8 cellular contexts compared by ENCODE assay signal in genomic region chr2:203327918-203328734, GRCh38. TPM values are rescaled to one million over a fixed set of nuclear protein-coding genes. Genes with fewer than 3 reads are reported as not detected.
DNase-seq lines count a peak whose midpoint lies in the region; ATAC-seq and TF ChIP-seq lines count a peak whose summit lies in the region.

Gene ABI2, plus strand, starts transcription at chr2:203328394. Its CDS starts 121 bp downstream, at chr2:203328515.

- peak within 1 kb of the TSS; percentile 84 for H3K27ac Mint-ChIP-seq in activated T-helper 17 cell treated with anti-CD3 and anti-CD28 coated beads, Interleukin-2, amount 50 U/mL, for 72 hours
- H3K27ac Mint-ChIP-seq in naive thymus-derived CD4-positive, alpha-beta T cell = peak within 1 kb of the TSS; percentile 72 to 96 (median 90)
- H3K27ac Mint-ChIP-seq in stimulated activated memory B cell treated with anti-CD40 and anti-IgM and Interleukin-4, amounts not matched to agents 10 μg/mL and 1 μg/mL and 100 μg/mL, for 72 hours = peak within 1 kb of the TSS; percentile 62

- peak within 1 kb of the TSS; percentile 93 for H3K14ac ChIP-seq in IMR-90 (replicated peaks; ENCODE audit: low read depth, low read length)

- H2BK5ac ChIP-seq in IMR-90 (ENCODE audit: low read depth, low read length, poor library complexity, severe bottlenecking) = peak within 1 kb of the TSS; percentile 84

- peak within 1 kb of the TSS; percentile 89 for H2AFZ ChIP-seq in IMR-90 (replicated peaks; ENCODE audit: low read length, poor library complexity)

- H3K27me3 Mint-ChIP-seq in activated T-helper 17 cell treated with anti-CD3 and anti-CD28 coated beads, Interleukin-2, amount 50 U/mL, for 72 hours = no peaks in the 10 kb centered on the region
- H3K27me3 Mint-ChIP-seq in naive thymus-derived CD4-positive, alpha-beta T cell = no peaks in the 10 kb centered on the region
- H3K27me3 Mint-ChIP-seq in stimulated activated memory B cell treated with anti-CD40 and anti-IgM and Interleukin-4, amounts not matched to agents 10 μg/mL and 1 μg/mL and 100 μg/mL, for 72 hours = no peaks in the 10 kb centered on the region

- 0 out of 2 replicates have a peak within 1 kb of the TSS, but pooled peaks have one; percentile 15 for H2BK20ac ChIP-seq in IMR-90 (ENCODE audit: low read depth, low read length)

- 0 out of 2 replicates have a peak within 1 kb of the TSS, but pooled peaks have one; percentile 33 for H2AK5ac ChIP-seq in IMR-90 (ENCODE audit: low read depth, low read length)

- peak within 1 kb of the TSS; percentile 85 for H3K4ac ChIP-seq in IMR-90 (ENCODE audit: low read depth, low read length)

- H4K20me1 ChIP-seq in IMR-90 (ENCODE audit: insufficient read depth, low read length) = peaks cover 12% of the 10 kb centered on the region; the same call in 1 of the 2 replicates

- no peaks in the 10 kb centered on the region for H3K9me3 Mint-ChIP-seq in activated T-helper 17 cell treated with anti-CD3 and anti-CD28 coated beads, Interleukin-2, amount 50 U/mL, for 72 hours
- H3K9me3 Mint-ChIP-seq in naive thymus-derived CD4-positive, alpha-beta T cell = no peaks in the 10 kb centered on the region
- H3K9me3 Mint-ChIP-seq in stimulated activated memory B cell treated with anti-CD40 and anti-IgM and Interleukin-4, amounts not matched to agents 10 μg/mL and 1 μg/mL and 100 μg/mL, for 72 hours = no peaks in the 10 kb centered on the region

- H3K9me3 ChIP-seq in IMR-90 (ENCODE audit: control insufficient read depth, insufficient read depth, low read length) = no peaks in the 10 kb centered on the region
- no peaks in the 10 kb centered on the region for H3K9me3 ChIP-seq in naive thymus-derived CD4-positive, alpha-beta T cell (ENCODE audit: control insufficient read depth in 2 of 3, low read length in 3 of 3)

- TF ChIP-seq RAD21 in IMR-90 (IDR thresholded peaks at IDR 0.05; ENCODE audit: low read length) = no peak

- H4K8ac ChIP-seq in IMR-90 (ENCODE audit: low read depth in 2 of 2, low read length in 2 of 2) = peak within 1 kb of the TSS; percentile 80 to 88

- CTCF ChIA-PET in IMR-90 (lab: Yijun Ruan, JAX) = no interaction called here
- CTCF ChIA-PET in naive thymus-derived CD4-positive, alpha-beta T cell (lab: Charles Lee) = no interaction called here

- H3K9me1 ChIP-seq in IMR-90 (ENCODE audit: insufficient read depth, low read length) = no peaks in the 10 kb centered on the region

- H3K36me3 Mint-ChIP-seq in activated T-helper 17 cell treated with anti-CD3 and anti-CD28 coated beads, Interleukin-2, amount 50 U/mL, for 72 hours (ENCODE audit: low read depth) = peaks cover 6% of the 10 kb centered on the region
- H3K36me3 Mint-ChIP-seq in naive thymus-derived CD4-positive, alpha-beta T cell = peaks cover 0 to under 1% (median 0%) of the 10 kb centered on the region in 5 donors
- H3K36me3 Mint-ChIP-seq in stimulated activated memory B cell treated with anti-CD40 and anti-IgM and Interleukin-4, amounts not matched to agents 10 μg/mL and 1 μg/mL and 100 μg/mL, for 72 hours = no peaks in the 10 kb centered on the region

- 4% methylated on average over 8 of the region's 97 CpGs; no CpG with 5 or more reads in 1 of the 2 experiments for WGBS in IMR-90 (ENCODE audit: extremely low coverage in 2 of 2, insufficient read length in 1 of 2), 2 experiments

- peak within 1 kb of the TSS; percentile 98 for H3K23ac ChIP-seq in IMR-90 (ENCODE audit: low read depth, low read length)

- H2BK15ac ChIP-seq in IMR-90 (ENCODE audit: low read depth, low read length) = peak within 1 kb of the TSS; percentile 72; the same call in 2 of the 3 replicates

- peak within 1 kb of the TSS; percentile 48 for H3K18ac ChIP-seq in IMR-90 (ENCODE audit: low read depth, low read length)

- H3K79me1 ChIP-seq in IMR-90 (ENCODE audit: low read depth in 1 of 2, low read length in 2 of 2) = peaks cover 3 to 26% of the 10 kb centered on the region in 2 experiments; a peak in 3 of 4 replicates

- peak within 1 kb of the TSS; percentile 82 for H3K4me3 Mint-ChIP-seq in activated T-helper 17 cell treated with anti-CD3 and anti-CD28 coated beads, Interleukin-2, amount 50 U/mL, for 72 hours
- H3K4me3 Mint-ChIP-seq in naive thymus-derived CD4-positive, alpha-beta T cell = peak within 1 kb of the TSS; percentile 85 to 97 (median 93)
- H3K4me3 Mint-ChIP-seq in stimulated activated memory B cell treated with anti-CD40 and anti-IgM and Interleukin-4, amounts not matched to agents 10 μg/mL and 1 μg/mL and 100 μg/mL, for 72 hours = peak within 1 kb of the TSS; percentile 90

- BruUV-seq in IMR-90 (replicated peaks; lab: Mats Ljungman, UMichigan) = no TSS peak

- H3K9ac ChIP-seq in IMR-90 (ENCODE audit: low read depth, low read length) = peak within 1 kb of the TSS; percentile 83

- H2BK120ac ChIP-seq in IMR-90 (ENCODE audit: low read depth, low read length) = peak within 1 kb of the TSS; percentile 68

- H3K4me3 ChIP-seq in IMR-90 (ENCODE audit: insufficient read depth, low read depth, low read length) = peak within 1 kb of the TSS; percentile 92
- peak within 1 kb of the TSS; percentile 77 for H3K4me3 ChIP-seq in fibroblast of mammary gland (ENCODE audit: control insufficient read depth, low read depth, low read length)
- H3K4me3 ChIP-seq in naive thymus-derived CD4-positive, alpha-beta T cell (ENCODE audit: low read length) = peak within 1 kb of the TSS; percentile 84

- peak; percentile 17; the same call in 1 of the 2 replicates for TF ChIP-seq POLR2A in IMR-90 (IDR thresholded peaks at IDR 0.05; ENCODE audit: low read depth, low read length)

- POLR2A ChIA-PET in IMR-90 (lab: Charles Lee; ENCODE audit: unreplicated experiment) = no interaction called here
- POLR2A ChIA-PET in naive thymus-derived CD4-positive, alpha-beta T cell (lab: Charles Lee) = interaction anchor here (0.9 kb wide), 1 partner anchor 105 kb away, joined by 3 read pairs; no protein-coding TSS in a partner anchor

- peak within 1 kb of the TSS; percentile 63 for H4K5ac ChIP-seq in IMR-90 (ENCODE audit: low read depth, low read length)

- TF ChIP-seq CTCF in IMR-90 (conservative IDR thresholded peaks at IDR 0.05; ENCODE audit: low read depth, low read length) = no peak
- TF ChIP-seq CTCF in fibroblast of mammary gland (conservative IDR thresholded peaks at IDR 0.05; ENCODE audit: control insufficient read depth, insufficient read depth, low read depth, low read length) = no peak

- peaks cover 17% of the 10 kb centered on the region for H3K4me1 Mint-ChIP-seq in activated T-helper 17 cell treated with anti-CD3 and anti-CD28 coated beads, Interleukin-2, amount 50 U/mL, for 72 hours
- H3K4me1 Mint-ChIP-seq in naive thymus-derived CD4-positive, alpha-beta T cell = peaks cover 21 to 40% (median 33%) of the 10 kb centered on the region in 7 donors
- peaks cover 32% of the 10 kb centered on the region for H3K4me1 Mint-ChIP-seq in stimulated activated memory B cell treated with anti-CD40 and anti-IgM and Interleukin-4, amounts not matched to agents 10 μg/mL and 1 μg/mL and 100 μg/mL, for 72 hours

- peak; percentile 97 for DNase-seq in D341Med (ENCODE audit: low spot score)
- peak; percentile 69 for DNase-seq in IMR-90
- DNase-seq in RKO (ENCODE audit: low spot score) = peak; percentile 86
- DNase-seq in fibroblast of mammary gland (ENCODE audit: low read depth) = peak; percentile 60
- DNase-seq in naive thymus-derived CD4-positive, alpha-beta T cell = peak; percentile 27 to 81 (median 51)

- H3K27me3 ChIP-seq in IMR-90 (ENCODE audit: control insufficient read depth, insufficient read depth, low read length) = no peaks in the 10 kb centered on the region
- no peaks in the 10 kb centered on the region for H3K27me3 ChIP-seq in naive thymus-derived CD4-positive, alpha-beta T cell (ENCODE audit: control insufficient read depth in 2 of 2, insufficient read depth in 2 of 2, low read length in 2 of 2)

- H3K4me2 ChIP-seq in IMR-90 (ENCODE audit: low read depth, low read length) = peak within 1 kb of the TSS; percentile 90

- in situ Hi-C loops in IMR-90 (cut with MboI; ENCODE audit: low sequenced_read_pairs) = no loop called here

- ATAC-seq in GM21515 (IDR thresholded peaks at IDR 0.05; ENCODE audit: unreplicated experiment) = peak; percentile 56
- ATAC-seq in IMR-90 (ENCODE audit: low read depth) = peak; percentile 89
- ATAC-seq in activated T-helper 17 cell treated with anti-CD3 and anti-CD28 coated beads, Interleukin-2, amount 50 U/mL, for 72 hours (replicated peaks) = peak; percentile 73
- peak; percentile 71 for ATAC-seq in naive thymus-derived CD4-positive, alpha-beta T cell
- peak; percentile 81 for ATAC-seq in stimulated activated memory B cell treated with anti-CD40 and anti-IgM and Interleukin-4, amounts not matched to agents 10 μg/mL and 1 μg/mL and 100 μg/mL, for 72 hours

- no peaks in the 10 kb centered on the region for H3K36me3 ChIP-seq in IMR-90 (ENCODE audit: control insufficient read depth, insufficient read depth, low read length)
- H3K36me3 ChIP-seq in naive thymus-derived CD4-positive, alpha-beta T cell (ENCODE audit: control insufficient read depth in 2 of 3, insufficient read depth in 3 of 3, low read length in 3 of 3) = peaks cover 0 to 3% (median 0%) of the 10 kb centered on the region in 3 experiments

- H3K27ac ChIP-seq in IMR-90 (ENCODE audit: insufficient read depth, low read length) = peak within 1 kb of the TSS; percentile 97
- peak within 1 kb of the TSS; percentile 72 for H3K27ac ChIP-seq in naive thymus-derived CD4-positive, alpha-beta T cell (ENCODE audit: low read depth, low read length)

- dilution Hi-C loops in IMR-90 (cut with HindIII; ENCODE audit: low sequenced_read_pairs, unreplicated experiment) = no loop called here

- H2AK9ac ChIP-seq in IMR-90 (replicated peaks; ENCODE audit: low read depth, low read length, poor library complexity) = peak within 1 kb of the TSS; percentile 94

- H3K56ac ChIP-seq in IMR-90 (ENCODE audit: extremely low read depth, insufficient read depth, low read length) = peak within 1 kb of the TSS; percentile 61

- H4K91ac ChIP-seq in IMR-90 (ENCODE audit: insufficient read depth, low read depth, low read length) = peak within 1 kb of the TSS; percentile 80

- intact Hi-C loops in IMR-90 (cut with micrococcal nuclease) = loop anchor here (5.0 to 10.0 kb wide), 2 partner anchors 124 to 487 kb away; no protein-coding TSS in a partner anchor
- intact Hi-C loops in naive thymus-derived CD4-positive, alpha-beta T cell (cut with micrococcal nuclease) = loop anchor here (1.0 to 5.0 kb wide), 9 partner anchors 89 to 1091 kb away; partner anchors contain the start of genes CYP20A1 (in 2 of the 2), NBEAL1 (in 2 of the 2), BMPR2 (in 1 of the 2) and CARF (in 1 of the 2)

- peaks cover 1% of the 10 kb centered on the region; the same call in 1 of the 2 replicates for H3K4me1 ChIP-seq in IMR-90 (ENCODE audit: control insufficient read depth, insufficient read depth, low read length)
- H3K4me1 ChIP-seq in naive thymus-derived CD4-positive, alpha-beta T cell (ENCODE audit: control insufficient read depth in 2 of 2, insufficient read depth in 2 of 2, low read length in 2 of 2) = peaks cover 7 to 15% of the 10 kb centered on the region in 2 donors

RNA-seq across cellular contexts. Expression of gene ABI2, which starts in this region (rescaled TPM):
- total RNA-seq in IMR-90 (2012; rRNA removed) = 35.0 and 35.7 TPM in 2 replicates
- polyA plus RNA-seq in IMR-90 (2012; rRNA removed) = 53.2 and 54.0 TPM in 2 replicates
- polyA plus RNA-seq in IMR-90 (2012; cell fraction: cytosol; rRNA removed) = 25.1 and 26.0 TPM in 2 replicates
- polyA plus RNA-seq in IMR-90 (2012; cell fraction: nucleus; rRNA removed; ENCODE audit: low replicate concordance) = 34.2 and 49.5 TPM in 2 replicates
- total RNA-seq in activated T-helper 17 cell treated with anti-CD3 and anti-CD28 coated beads, Interleukin-2, amount 50 U/mL, for 72 hours = 10 to 100 TPM; 35.6 to 38.6 TPM
- total RNA-seq in naive thymus-derived CD4-positive, alpha-beta T cell = 10 to 100 TPM; 19.5 to 41.5 (median 28.2) TPM
- polyA plus RNA-seq in naive thymus-derived CD4-positive, alpha-beta T cell = 10 to 100 TPM; 18.7 to 33.3 TPM

Comparison
In these comparisons a context has a peak if more than half of its experiments do, and no peak if none do; other contexts are left out.
1. Peak in every context shown above with its lines: DNase-seq, ATAC-seq, H3K4me3 ChIP-seq and H3K27ac ChIP-seq.